21 cellular contexts compared by ENCODE assay signal in the genomic region with DNA sequence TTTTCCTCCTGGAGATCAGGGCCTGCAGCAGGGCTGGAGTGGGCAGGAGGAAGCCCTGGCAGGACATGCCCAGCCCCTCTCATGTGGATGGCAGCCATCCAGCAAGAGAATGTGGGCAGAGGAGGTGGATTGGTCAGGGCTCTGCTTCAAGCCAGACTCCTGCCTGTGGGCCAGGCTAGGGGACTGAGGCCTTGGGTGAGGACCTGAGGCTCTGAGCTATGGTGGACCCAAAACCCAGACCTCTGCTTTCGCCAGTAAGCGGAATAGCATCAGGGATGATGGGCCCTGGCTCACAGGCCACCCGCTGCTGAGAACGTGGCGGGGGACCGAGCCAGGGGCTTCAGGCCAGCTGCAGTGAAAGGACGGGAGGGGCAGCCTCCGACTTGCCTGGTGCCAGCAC. TPM values are rescaled to one million over a fixed set of nuclear protein-coding genes. Genes with fewer than 3 reads are reported as not detected.
A peak's percentile ranks its signal among the peaks of the same experiment; 100 is the strongest.
DNase-seq lines count a peak whose midpoint lies in the region.
"Had no signal": no experiment of that assay in that cellular context is flagged by ENCODE, and none has a peak within 500 bp of the region (broad histone marks: within the 10 kb centered on the region; RNA-seq: fewer than 3 reads in every experiment).

No MANE protein-coding gene starts in this region.

- no peaks in the 10 kb centered on the region for H3K27me3 ChIP-seq in layer of hippocampus (ENCODE audit: control insufficient read depth, insufficient read depth, low read length)
- H3K27me3 ChIP-seq: hepatocyte had no signal

- no peaks in the 10 kb centered on the region for H3K9me3 Mint-ChIP-seq in dendritic cell treated with granulocyte-macrophage colony-stimulating factor and Interleukin-4, amounts not matched to agents 40 ng/mL and 50 ng/mL, for 4 days
- H3K9me3 Mint-ChIP-seq: CD8-positive, alpha-beta T cell; memory B cell had no signal

- H3K27me3 Mint-ChIP-seq in dendritic cell treated with granulocyte-macrophage colony-stimulating factor and Interleukin-4, amounts not matched to agents 40 ng/mL and 50 ng/mL, for 4 days, result peaks cover 7% of the 10 kb centered on the region

- H3K27ac Mint-ChIP-seq in dendritic cell treated with granulocyte-macrophage colony-stimulating factor and Interleukin-4, amounts not matched to agents 40 ng/mL and 50 ng/mL, for 4 days, result peak overlapping the region; percentile 93
- H3K27ac Mint-ChIP-seq: CD8-positive, alpha-beta T cell; memory B cell had no signal

- H3K36me3 Mint-ChIP-seq in dendritic cell treated with granulocyte-macrophage colony-stimulating factor and Interleukin-4, amounts not matched to agents 40 ng/mL and 50 ng/mL, for 4 days (ENCODE audit: low read depth), result no peaks in the 10 kb centered on the region
- H3K36me3 Mint-ChIP-seq: CD8-positive, alpha-beta T cell; memory B cell had no signal

- H3K27ac ChIP-seq in layer of hippocampus (ENCODE audit: low read depth, low read length) (peak overlapping the region; percentile 21), temporal lobe (ENCODE audit: low read depth, low read length) (peak overlapping the region; percentile 30)
- H3K27ac ChIP-seq: hepatocyte had no signal

- DNase-seq in M059J (ENCODE audit: low read depth), result peak; percentile 11
- DNase-seq in NCI-H2171 treated with DMSO at 0.1 percent for 48 hours (lab: John Stamatoyannopoulos, UW), result no peak
- DNase-seq in ecto neural progenitor cell (ENCODE audit: low spot score), result no peak
- no peak for DNase-seq in COLO829 (ENCODE audit: low spot score)
- DNase-seq: activated CD4-positive, alpha-beta T cell treated with anti-CD3 and anti-CD28 coated beads for 1 hour; activated naive CD4-positive, alpha-beta T cell treated with Interleukin-2 at 50 U/mL for 16 hours; activated T-cell treated with anti-CD3 and anti-CD28 coated beads, Interleukin-2, amount 50 U/mL, for 1 hour; amniotic stem cell; CD8-positive, alpha-beta T cell; DMS53; erythroblast; foreskin fibroblast; HCEC 1CT; KG1; NCI-H69 had no signal

- intact Hi-C loops in dendritic cell treated with granulocyte-macrophage colony-stimulating factor and Interleukin-4, amounts not matched to agents 40 ng/mL and 50 ng/mL, for 4 days (cut with micrococcal nuclease), result loop anchor here (10.0 kb wide), 2 partner anchors 94 to 96 kb away; no protein-coding TSS in a partner anchor

- H3K4me3 Mint-ChIP-seq in dendritic cell treated with granulocyte-macrophage colony-stimulating factor and Interleukin-4, amounts not matched to agents 40 ng/mL and 50 ng/mL, for 4 days, result no peak overlapping the region
- H3K4me3 Mint-ChIP-seq: CD8-positive, alpha-beta T cell; memory B cell had no signal

- peaks cover 45% of the 10 kb centered on the region for H3K4me1 Mint-ChIP-seq in dendritic cell treated with granulocyte-macrophage colony-stimulating factor and Interleukin-4, amounts not matched to agents 40 ng/mL and 50 ng/mL, for 4 days (ENCODE audit: low read depth)

RNA-seq across cellular contexts. Expression of a gene that starts 57.4 kb away (rescaled TPM):
- not detected in 2 replicates for total RNA-seq in M059J (2014; rRNA removed; shearing (Covaris generic))
- total RNA-seq in temporal lobe, result not detected
- total RNA-seq: CD8-positive, alpha-beta T cell; HT1080 had no signal
